In the genomic region with DNA sequence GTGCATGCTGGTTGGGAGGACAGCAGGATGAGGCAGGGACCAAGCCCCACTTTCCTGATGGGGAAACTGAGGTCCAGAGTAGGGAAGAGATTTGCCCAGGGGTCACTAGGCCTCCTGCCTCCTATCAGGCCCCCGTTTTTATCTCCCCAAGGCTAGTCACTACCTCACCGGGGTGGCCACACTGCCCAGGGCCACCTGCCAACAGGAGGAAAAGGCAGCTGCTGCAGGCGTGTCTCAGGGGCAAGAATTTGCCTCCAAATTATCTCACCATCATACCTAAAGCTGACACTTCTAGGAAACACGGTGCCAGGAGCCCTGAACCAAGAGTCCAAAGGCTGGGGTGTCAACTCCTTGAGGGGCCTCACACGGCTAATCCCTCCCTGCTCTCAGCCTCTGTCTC, we compare ENCODE assay signal across 1 cellular context.
TF ChIP-seq lines count a peak whose summit lies in the region.

No MANE protein-coding gene starts in this region.

TF ChIP-seq in HCT116, 20 proteins besides CTCF, POLR2A, EP300 and RAD21 (continued from another document):
- TF ChIP-seq, protein P1, sequence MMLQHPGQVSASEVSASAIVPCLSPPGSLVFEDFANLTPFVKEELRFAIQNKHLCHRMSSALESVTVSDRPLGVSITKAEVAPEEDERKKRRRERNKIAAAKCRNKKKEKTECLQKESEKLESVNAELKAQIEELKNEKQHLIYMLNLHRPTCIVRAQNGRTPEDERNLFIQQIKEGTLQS (IDR thresholded peaks at IDR 0.05) = no peak
- no peak for TF ChIP-seq ELF1 (IDR thresholded peaks at IDR 0.05; ENCODE audit: borderline replicate concordance, low read depth)
- no peak for TF ChIP-seq TCF7L2 (IDR thresholded peaks at IDR 0.05; ENCODE audit: borderline replicate concordance, extremely low read depth, insufficient read depth, insufficient read length)
- TF ChIP-seq SIN3A (IDR thresholded peaks at IDR 0.05; ENCODE audit: low read depth) = no peak
- no peak for TF ChIP-seq YY1 (IDR thresholded peaks at IDR 0.05; ENCODE audit: extremely low read depth, insufficient replicate concordance, low read depth, low read length)
- no peak for TF ChIP-seq EZH2phosphoT487 (IDR thresholded peaks at IDR 0.05; ENCODE audit: borderline replicate concordance)
- TF ChIP-seq, protein P2, sequence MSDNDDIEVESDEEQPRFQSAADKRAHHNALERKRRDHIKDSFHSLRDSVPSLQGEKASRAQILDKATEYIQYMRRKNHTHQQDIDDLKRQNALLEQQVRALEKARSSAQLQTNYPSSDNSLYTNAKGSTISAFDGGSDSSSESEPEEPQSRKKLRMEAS (IDR thresholded peaks at IDR 0.05) = no peak
- no peak for TF ChIP-seq SP1 (IDR thresholded peaks at IDR 0.05; ENCODE audit: low read depth)
- TF ChIP-seq POLR2AphosphoS5 (IDR thresholded peaks at IDR 0.05; ENCODE audit: low read depth, low read length) = no peak
